ENCODE assay signal across 9 cellular contexts in the genomic region with DNA sequence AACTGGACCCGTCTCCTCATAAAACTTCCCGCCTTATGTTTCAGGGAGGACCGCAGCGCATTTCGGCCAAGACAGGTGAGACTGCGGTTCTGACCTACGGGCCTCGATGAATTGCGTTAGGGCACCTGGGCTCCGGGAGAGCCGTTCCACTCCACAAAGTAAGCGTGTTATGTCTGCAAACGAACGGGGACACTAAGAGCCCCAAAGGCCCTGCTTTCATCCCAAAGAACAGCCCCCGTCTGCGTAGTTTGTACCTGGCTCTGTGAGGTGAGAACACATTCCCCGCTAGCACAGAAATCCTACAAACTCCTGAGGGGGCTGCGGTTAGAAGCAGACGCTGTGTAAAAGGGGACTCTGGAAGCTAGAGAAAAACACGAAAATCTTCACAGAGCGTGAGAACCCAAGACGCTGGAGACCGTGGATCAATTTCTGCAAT. TPM values are rescaled to one million over a fixed set of nuclear protein-coding genes. Genes with fewer than 3 reads are reported as not detected.
A peak's percentile ranks its signal among the peaks of the same experiment; 100 is the strongest.
DNase-seq lines count a peak whose midpoint lies in the region; ATAC-seq and TF ChIP-seq lines count a peak whose summit lies in the region.
"Had no signal": no experiment of that assay in that cellular context is flagged by ENCODE, and none has a peak within 500 bp of the region (broad histone marks: within the 10 kb centered on the region; RNA-seq: fewer than 3 reads in every experiment).

No MANE protein-coding gene starts in this region.

- H3K4me1 Mint-ChIP-seq in naive thymus-derived CD8-positive, alpha-beta T cell: peaks cover 15 to 36% (median 27%) of the 10 kb centered on the region in 4 donors

- H3K4me3 ChIP-seq in BE2C (ENCODE audit: low read depth, low read length): peak overlapping the region; percentile 61
- peak overlapping the region; percentile 50 for H3K4me3 ChIP-seq in cardiac fibroblast (replicated peaks in 1 of 2; ENCODE audit: low read depth in 2 of 2, low read length in 2 of 2)
- H3K4me3 ChIP-seq in PC-9: no peak overlapping the region

- no peaks in the 10 kb centered on the region for H4K20me1 ChIP-seq in PC-9 (ENCODE audit: insufficient read depth)

- no peaks in the 10 kb centered on the region for H3K9me2 ChIP-seq in PC-9 (ENCODE audit: insufficient read depth)

- TF ChIP-seq CTCF in BE2C (IDR thresholded peaks at IDR 0.05; ENCODE audit: low read depth, low read length) (no peak), cardiac fibroblast (IDR thresholded peaks at IDR 0.05; ENCODE audit: low read depth, low read length) (no peak), PC-9 (conservative IDR thresholded peaks at IDR 0.05) (no peak)

- CTCF ChIA-PET in PC-9 (lab: Charles Lee): no interaction called here

- H3K4me3 Mint-ChIP-seq in naive thymus-derived CD8-positive, alpha-beta T cell: peak overlapping the region; percentile 76 to 95 (median 88)

- DNase-seq in BE2C: peak; percentile 23
- DNase-seq in NCI-H2227 treated with DMSO at 0.1 percent for 48 hours (lab: John Stamatoyannopoulos, UW): peak; percentile 45
- DNase-seq in cardiac fibroblast (ENCODE audit: low read depth in 2 of 2): peak in 1 of 2 donors; percentile 6
- peak in 2 of 10 donors; percentile 5 to 13 for DNase-seq in naive thymus-derived CD8-positive, alpha-beta T cell
- DNase-seq in NCI-H2171 (lab: John Stamatoyannopoulos, UW): no peak
- no peak for DNase-seq in amniotic stem cell (lab: John Stamatoyannopoulos, UW)
- DNase-seq in PC-9: no peak

- no peak overlapping the region for H2AFZ ChIP-seq in PC-9

- H3K27me3 Mint-ChIP-seq in naive thymus-derived CD8-positive, alpha-beta T cell: peaks cover 0 to 9% (median 0%) of the 10 kb centered on the region in 5 donors

- no peaks in the 10 kb centered on the region for H3F3A ChIP-seq in PC-9 (ENCODE audit: insufficient read depth, low read depth)

- POLR2A ChIA-PET in naive thymus-derived CD8-positive, alpha-beta T cell (lab: Charles Lee): interaction anchor here (1.9 kb wide), 2 partner anchors 17 to 139 kb away, joined by 8 to 16 read pairs; no protein-coding TSS in a partner anchor
- POLR2A ChIA-PET in PC-9 (lab: Charles Lee; ENCODE audit: unreplicated experiment): no interaction called here

- H3K79me2 ChIP-seq in PC-9 (ENCODE audit: low read depth): no peaks in the 10 kb centered on the region

- H3K4me1 ChIP-seq in BE2C: no peaks in the 10 kb centered on the region
- no peaks in the 10 kb centered on the region for H3K4me1 ChIP-seq in PC-9 (replicated peaks; ENCODE audit: insufficient read depth)

- peaks cover 0 to 4% (median 3%) of the 10 kb centered on the region in 3 donors for H3K36me3 Mint-ChIP-seq in naive thymus-derived CD8-positive, alpha-beta T cell

- intact Hi-C loops in PC-9 (cut with micrococcal nuclease; ENCODE audit: unreplicated experiment): no loop called here

- no TSS peak for BruUV-seq in PC-9 (replicated peaks; lab: Mats Ljungman, UMichigan)

- H3K27ac ChIP-seq in PC-9: no peak overlapping the region

- H3K9me3 ChIP-seq in BE2C: no peaks in the 10 kb centered on the region
- no peaks in the 10 kb centered on the region for H3K9me3 ChIP-seq in PC-9 (ENCODE audit: insufficient read depth, low read depth)

- no peaks in the 10 kb centered on the region for H3K36me3 ChIP-seq in BE2C
- no peaks in the 10 kb centered on the region for H3K36me3 ChIP-seq in PC-9 (ENCODE audit: low read depth)

- H3K9me3 Mint-ChIP-seq in naive thymus-derived CD8-positive, alpha-beta T cell: peaks cover 0 to 8% (median 0%) of the 10 kb centered on the region in 9 donors

- H3K27ac Mint-ChIP-seq in naive thymus-derived CD8-positive, alpha-beta T cell: peak overlapping the region; percentile 94 to 99 (median 98)

- no peaks in the 10 kb centered on the region for H3K27me3 ChIP-seq in BE2C
- H3K27me3 ChIP-seq in PC-9 (ENCODE audit: insufficient read depth, low read depth): peaks cover 25% of the 10 kb centered on the region

- no peak for ATAC-seq in naive thymus-derived CD8-positive, alpha-beta T cell
- ATAC-seq in HG03159 (IDR thresholded peaks at IDR 0.05; ENCODE audit: unreplicated experiment): no peak

- H3K4me2 ChIP-seq in PC-9: no peak overlapping the region

RNA-seq across cellular contexts. Expression of gene PPIAL4F, which starts 41.6 kb away (rescaled TPM):
- not detected for polyA plus RNA-seq in BE2C (2012; ENCODE audit: insufficient read depth, insufficient read length, low read depth)
- not detected for total RNA-seq in naive thymus-derived CD8-positive, alpha-beta T cell
- not detected for polyA plus RNA-seq in naive thymus-derived CD8-positive, alpha-beta T cell
- not detected in 2 replicates for total RNA-seq in PC-9 (2021)
- polyA plus RNA-seq: thymus had no signal

Comparison
In these comparisons a context has a peak if more than half of its experiments do, and no peak if none do; other contexts are left out.
1. DNase-seq: peak in BE2C (single experiment) and NCI-H2227 treated with DMSO at 0.1 percent for 48 hours (single experiment); none in NCI-H2171 (single experiment), amniotic stem cell (single experiment) and PC-9 (0 of 2).